10 cellular contexts compared by ENCODE assay signal in genomic region chr10:35453855-35454532, GRCh38.
DNase-seq lines count a peak whose midpoint lies in the region; ATAC-seq and TF ChIP-seq lines count a peak whose summit lies in the region.
"Had no signal": no experiment of that assay in that cellular context is flagged by ENCODE, and none has a peak within 500 bp of the region (broad histone marks: within the 10 kb centered on the region; RNA-seq: fewer than 3 reads in every experiment).

No MANE protein-coding gene starts in this region.

- DNase-seq in MV-4-11 (lab: John Stamatoyannopoulos, UW) = peak; percentile 69
- no peak for DNase-seq in coronary artery (ENCODE audit: low spot score)
- no peak for DNase-seq in NCI-H510A treated with DMSO at 0.1 percent for 48 hours (lab: John Stamatoyannopoulos, UW)
- DNase-seq: activated CD4-positive, alpha-beta T cell treated with anti-CD3 and anti-CD28 coated beads, Interleukin-2, amount 10 ng/mL, durations not matched to agents 24 days and 14 days; GF-D8; Peyer's patch had no signal

- TF ChIP-seq CTCF in coronary artery (IDR thresholded peaks at IDR 0.05) (no peak), liver (IDR thresholded peaks at IDR 0.05; ENCODE audit: low read depth, low read length, missing input control) (no peak)

- H3K27ac ChIP-seq in coronary artery (peak overlapping the region in 1 of 2 donors; percentile 64), liver (ENCODE audit: low read depth in 1 of 2, low read length in 2 of 2) (peak overlapping the region; percentile 14 to 83), temporal lobe (ENCODE audit: low read depth, low read length) (peak overlapping the region; percentile 73)

- TF ChIP-seq RAD21 in liver (IDR thresholded peaks at IDR 0.05) = peak; percentile 47 to 50

- H3K9ac ChIP-seq in liver (ENCODE audit: low read depth in 1 of 2, low read length in 2 of 2) = peak overlapping the region in 1 of 2 donors; percentile 55

- ATAC-seq in GM21717 (IDR thresholded peaks at IDR 0.05; ENCODE audit: unreplicated experiment) = no peak
- ATAC-seq in GM18519 (IDR thresholded peaks at IDR 0.05; ENCODE audit: low FRiP score, unreplicated experiment) = no peak

- peaks cover 8 to 40% (median 36%) of the 10 kb centered on the region in 4 donors for H3K4me1 ChIP-seq in liver (ENCODE audit: control insufficient read depth in 4 of 4, insufficient read depth in 4 of 4, low read length in 3 of 4)

- no peaks in the 10 kb centered on the region for H3K36me3 ChIP-seq in liver (ENCODE audit: control insufficient read depth in 4 of 4, insufficient read depth in 3 of 4, low read depth in 1 of 4, low read length in 3 of 4)
- H3K36me3 ChIP-seq: Peyer's patch had no signal

- WGBS in liver = 33% methylated on average over 12 of the region's 12 CpGs

- H3K9me3 ChIP-seq in liver (ENCODE audit: control insufficient read depth in 4 of 4, low read length in 3 of 4) = no peaks in the 10 kb centered on the region
- H3K9me3 ChIP-seq: Peyer's patch had no signal

- no peaks in the 10 kb centered on the region for H3K27me3 ChIP-seq in liver (ENCODE audit: control insufficient read depth in 4 of 4, insufficient read depth in 4 of 4, low read length in 3 of 4)
- H3K27me3 ChIP-seq: Peyer's patch had no signal

- H3K4me3 ChIP-seq in coronary artery (peak overlapping the region; percentile 47), liver (ENCODE audit: low read depth in 1 of 3, low read length in 3 of 3) (peak overlapping the region; percentile 11 to 70 (median 30))
- H3K4me3 ChIP-seq: Peyer's patch had no signal

TF ChIP-seq in liver, 16 proteins besides CTCF, POLR2A, EP300 and RAD21:
- TF ChIP-seq FOXA1 (IDR thresholded peaks at IDR 0.05) = no peak
- TF ChIP-seq REST (IDR thresholded peaks at IDR 0.05) = peak; percentile 35
- no peak for TF ChIP-seq ATF3 (IDR thresholded peaks at IDR 0.05)
- peak; percentile 24 for TF ChIP-seq FOXA2 (IDR thresholded peaks at IDR 0.05)
- TF ChIP-seq GABPA (IDR thresholded peaks at IDR 0.05 in 1 of 2, conservative IDR thresholded peaks at IDR 0.05 in 1 of 2) = no peak
- peak; percentile 67 for TF ChIP-seq SP1 (IDR thresholded peaks at IDR 0.05)
- TF ChIP-seq TAF1 (conservative IDR thresholded peaks at IDR 0.05) = no peak
- TF ChIP-seq ZBTB33 (IDR thresholded peaks at IDR 0.05) = peak; percentile 29
- TF ChIP-seq JUND (IDR thresholded peaks at IDR 0.05) = peak; percentile 7 to 69
- TF ChIP-seq NR2F2 (IDR thresholded peaks at IDR 0.05) = peak; percentile 90
- TF ChIP-seq EGR1 (IDR thresholded peaks at IDR 0.05; ENCODE audit: low read depth in 2 of 2) = no peak
- TF ChIP-seq MAX (IDR thresholded peaks at IDR 0.05) = peak; percentile 76
- peak; percentile 92 to 96 for TF ChIP-seq HNF4A (conservative IDR thresholded peaks at IDR 0.05)
- peak; percentile 63 for TF ChIP-seq HNF4G (IDR thresholded peaks at IDR 0.05)
- peak; percentile 42 for TF ChIP-seq YY1 (IDR thresholded peaks at IDR 0.05)
- peak; percentile 100 for TF ChIP-seq RXRA (IDR thresholded peaks at IDR 0.05)
